In genomic region chr3:10305331-10305902, GRCh38 we compare ENCODE assay signal across 15 cellular contexts. TPM values are rescaled to one million over a fixed set of nuclear protein-coding genes. Genes with fewer than 3 reads are reported as not detected.
"Had no signal": no experiment of that assay in that cellular context is flagged by ENCODE, and none has a peak within 500 bp of the region (broad histone marks: within the 10 kb centered on the region; RNA-seq: fewer than 3 reads in every experiment).

No MANE protein-coding gene starts in this region.

- ATAC-seq: foreskin keratinocyte, left colon had no signal

- DNase-seq: activated CD4-positive, alpha-beta memory T cell treated with anti-CD3 and anti-CD28 coated beads for 36 hours; activated CD4-positive, CD25-positive, alpha-beta regulatory T cell treated with anti-CD3 and anti-CD28 coated beads, Interleukin-2, amount 50 U/mL, for 72 hours; activated naive CD4-positive, alpha-beta T cell; brain microvascular endothelial cell; dermis blood vessel endothelial cell; foreskin keratinocyte; head of caudate nucleus; left colon; mammary epithelial cell; ovary; sigmoid colon; stimulated activated CD4-positive, alpha-beta T cell treated with anti-CD3 and anti-CD28 coated beads, Interleukin-2, amount 100 ng/mL, for 24 hours; stimulated activated naive CD4-positive, alpha-beta T cell treated with Interleukin-2 at 50 U/mL for 16 hours; upper lobe of left lung had no signal

- H3K27me3 Mint-ChIP-seq: activated CD4-positive, alpha-beta memory T cell treated with anti-CD3 and anti-CD28 coated beads for 36 hours had no signal

- H3K27ac ChIP-seq: brain microvascular endothelial cell, foreskin keratinocyte, ovary, sigmoid colon, upper lobe of left lung had no signal

- H3K27me3 ChIP-seq: brain microvascular endothelial cell, foreskin keratinocyte, ovary, sigmoid colon, upper lobe of left lung had no signal

- H3K4me3 Mint-ChIP-seq: activated CD4-positive, alpha-beta memory T cell treated with anti-CD3 and anti-CD28 coated beads for 36 hours; T-helper 2 cell treated with Interferon-gamma antibody and Interleukin-4, amounts not matched to agents 5 μg/mL and 100 μg/mL, for 36 hours had no signal

- H3K4me1 ChIP-seq: foreskin keratinocyte, sigmoid colon had no signal

- H3K27ac Mint-ChIP-seq: activated CD4-positive, alpha-beta memory T cell treated with anti-CD3 and anti-CD28 coated beads for 36 hours; T-helper 2 cell treated with Interferon-gamma antibody and Interleukin-4, amounts not matched to agents 5 μg/mL and 100 μg/mL, for 36 hours had no signal

- H3K4me3 ChIP-seq: ovary, sigmoid colon, upper lobe of left lung had no signal

- H3K9me3 ChIP-seq: ovary, sigmoid colon, upper lobe of left lung had no signal

- H3K9me3 Mint-ChIP-seq: activated CD4-positive, alpha-beta memory T cell treated with anti-CD3 and anti-CD28 coated beads for 36 hours; T-helper 2 cell treated with Interferon-gamma antibody and Interleukin-4, amounts not matched to agents 5 μg/mL and 100 μg/mL, for 36 hours had no signal

- H3K36me3 ChIP-seq: ovary had no signal

RNA-seq across cellular contexts. Expression of gene GHRL, which starts 12.7 kb away (rescaled TPM):
- total RNA-seq: foreskin keratinocyte had no signal
- polyA plus RNA-seq: foreskin keratinocyte, mammary epithelial cell had no signal
